9 cellular contexts compared by ENCODE assay signal in genomic region chr4:21134994-21135393, GRCh38.
DNase-seq lines count a peak whose midpoint lies in the region; ATAC-seq and TF ChIP-seq lines count a peak whose summit lies in the region.
"Had no signal": no experiment of that assay in that cellular context is flagged by ENCODE, and none has a peak within 500 bp of the region (broad histone marks: within the 10 kb centered on the region; RNA-seq: fewer than 3 reads in every experiment).

No MANE protein-coding gene starts in this region.

- no peak for ATAC-seq in GM21423 (IDR thresholded peaks at IDR 0.05; ENCODE audit: unreplicated experiment)
- no peak for ATAC-seq in aorta (ENCODE audit: low FRiP score)

- TF ChIP-seq RAD21 in neural cell (conservative IDR thresholded peaks at IDR 0.05): peak; percentile 73

- H3K27me3 ChIP-seq in H9 (ENCODE audit: insufficient read depth, low read length) (no peaks in the 10 kb centered on the region), neural cell (ENCODE audit: insufficient read depth, low read depth, low read length) (no peaks in the 10 kb centered on the region), aorta (ENCODE audit: control insufficient read depth in 1 of 2, insufficient read depth in 2 of 2, low read length in 1 of 2) (no peaks in the 10 kb centered on the region)

- H3K9me3 Mint-ChIP-seq in H9: no peaks in the 10 kb centered on the region

- no peak overlapping the region for H2BK12ac ChIP-seq in H9 (ENCODE audit: insufficient read length, low read depth, low read length)

- H4K91ac ChIP-seq in H9 (ENCODE audit: insufficient read length, low read depth, low read length): no peak overlapping the region

- no peaks in the 10 kb centered on the region for H3K23me2 ChIP-seq in H9 (ENCODE audit: insufficient read length, low read depth, low read length, poor library complexity, severe bottlenecking)

- H3F3A ChIP-seq in neural cell (ENCODE audit: insufficient read depth, low read length, poor library complexity, severe bottlenecking): no peaks in the 10 kb centered on the region

- H4K5ac ChIP-seq in H9 (ENCODE audit: insufficient read length, low read depth, low read length): no peak overlapping the region

- no peaks in the 10 kb centered on the region for H3K9me3 ChIP-seq in H9 (ENCODE audit: control insufficient read depth, low read depth, low read length)
- H3K9me3 ChIP-seq in neural cell (ENCODE audit: low read length): no peaks in the 10 kb centered on the region
- no peaks in the 10 kb centered on the region for H3K9me3 ChIP-seq in aorta (ENCODE audit: control insufficient read depth, low read length)

- H2BK15ac ChIP-seq in H9 (ENCODE audit: low read depth, low read length): no peak overlapping the region

- H3K36me3 ChIP-seq in neural cell (ENCODE audit: insufficient read depth, low read length): no peaks in the 10 kb centered on the region
- no peaks in the 10 kb centered on the region for H3K36me3 ChIP-seq in aorta (ENCODE audit: control insufficient read depth in 1 of 2, insufficient read depth in 2 of 2, low read length in 1 of 2)

- H2AFZ ChIP-seq in H9 (ENCODE audit: low read length) (no peak overlapping the region), neural cell (ENCODE audit: low read depth, low read length) (no peak overlapping the region)

- H3K4me3 Mint-ChIP-seq in H9: no peak overlapping the region

- no peaks in the 10 kb centered on the region for H3K79me2 ChIP-seq in H9 (ENCODE audit: insufficient read depth, low read length)
- H3K79me2 ChIP-seq in neural cell (replicated peaks; ENCODE audit: insufficient read depth, low read length): no peaks in the 10 kb centered on the region

- H3T11ph ChIP-seq in H9 (ENCODE audit: low read length): no peak overlapping the region

- H3K27ac ChIP-seq in H9 (ENCODE audit: insufficient read length, low read depth, low read length) (no peak overlapping the region), neural cell (ENCODE audit: low read length) (no peak overlapping the region), aorta (ENCODE audit: low read depth in 1 of 2, low read length in 2 of 2) (no peak overlapping the region)
- H3K27ac ChIP-seq: SK-N-MC had no signal

- no peak overlapping the region for H3K27ac Mint-ChIP-seq in H9

- no peak overlapping the region for H3K4ac ChIP-seq in H9 (ENCODE audit: low read depth, low read length)

- DNase-seq in H9 (no peak), NCI-H345 (lab: John Stamatoyannopoulos, UW) (peak; percentile 6), dermis blood vessel endothelial cell (peak; percentile 81), GOT3 (lab: John Stamatoyannopoulos, UW) (no peak), dedifferentiated amniotic fluid mesenchymal stem cell (ENCODE audit: extremely low spot score) (no peak), aorta (no peak)

- whole genome bisulfite sequencing in H9 (ENCODE audit: extremely low coverage, insufficient read length, low lambda C conversion rate): no CpG with 5 or more reads among the region's 2 CpGs
- WGBS in aorta, 2 donors: 86 to 87% methylated on average over 2 of the region's 2 CpGs

- H3K4me2 ChIP-seq in H9 (ENCODE audit: insufficient read depth, insufficient read length, low read length) (no peak overlapping the region), neural cell (ENCODE audit: low read length) (no peak overlapping the region)

- no peak overlapping the region for H2BK20ac ChIP-seq in H9 (ENCODE audit: low read depth, low read length, poor library complexity, severe bottlenecking)

- no peak overlapping the region for H2AK5ac ChIP-seq in H9 (ENCODE audit: insufficient read length, low read length)

- no peaks in the 10 kb centered on the region for H3K9me2 ChIP-seq in neural cell (ENCODE audit: insufficient read depth, low read length)

- no peak overlapping the region for H3K23ac ChIP-seq in H9 (ENCODE audit: insufficient read length, low read depth, low read length)

- intact Hi-C loops in aorta (cut with DNase I): loop anchor here in 1 of 2 donors (10.0 kb wide), 1 partner anchor 360 kb away; no protein-coding TSS in a partner anchor

- no peaks in the 10 kb centered on the region for H3K36me3 Mint-ChIP-seq in H9 (ENCODE audit: insufficient read depth in 1 of 3, low read depth in 3 of 3)

- H3K4me3 ChIP-seq in neural cell (ENCODE audit: low read length) (no peak overlapping the region), aorta (ENCODE audit: low read length in 2 of 2) (no peak overlapping the region)
- H3K4me3 ChIP-seq: SK-N-MC had no signal

- H2BK120ac ChIP-seq in H9 (ENCODE audit: low read depth, low read length, poor library complexity, severe bottlenecking): no peak overlapping the region

- H3K56ac ChIP-seq in H9 (ENCODE audit: insufficient read length, low read depth, low read length): no peak overlapping the region

- peak; percentile 64; the same call in 2 of the 3 replicates for TF ChIP-seq CTCF in H9 (conservative IDR thresholded peaks at IDR 0.05)
- peak; percentile 63 for TF ChIP-seq CTCF in neural cell (IDR thresholded peaks at IDR 0.05; ENCODE audit: poor library complexity, severe bottlenecking)

- H3K4me1 ChIP-seq in H9 (ENCODE audit: insufficient read depth, low read length): no peaks in the 10 kb centered on the region
- H3K4me1 ChIP-seq in aorta (ENCODE audit: control insufficient read depth in 1 of 2, insufficient read depth in 2 of 2, low read length in 2 of 2): no peaks in the 10 kb centered on the region

- H3K27me3 Mint-ChIP-seq in H9 (ENCODE audit: low read depth): no peaks in the 10 kb centered on the region

- no peak overlapping the region for H2BK5ac ChIP-seq in H9 (ENCODE audit: insufficient read length, low read length)

- no peak for TF ChIP-seq EP300 in neural cell (conservative IDR thresholded peaks at IDR 0.05; ENCODE audit: poor library complexity, severe bottlenecking)

- H4K8ac ChIP-seq in H9 (replicated peaks; ENCODE audit: insufficient read length, low read depth, low read length): no peak overlapping the region

- no peak overlapping the region for H3K18ac ChIP-seq in H9 (ENCODE audit: insufficient read length, low read depth, low read length)

- no peaks in the 10 kb centered on the region for H3K4me1 Mint-ChIP-seq in H9

- H3K79me1 ChIP-seq in H9 (ENCODE audit: insufficient read depth, low read depth, low read length, poor library complexity, severe bottlenecking): no peaks in the 10 kb centered on the region

- H3K9ac ChIP-seq in H9 (ENCODE audit: extremely low read depth, insufficient read length, low read length): no peak overlapping the region
- no peak overlapping the region for H3K9ac ChIP-seq in neural cell (ENCODE audit: low read length)

- H4K20me1 ChIP-seq in H9 (ENCODE audit: control insufficient read depth, insufficient read depth, insufficient read length) (no peaks in the 10 kb centered on the region), neural cell (ENCODE audit: insufficient read depth) (no peaks in the 10 kb centered on the region)

- H3K14ac ChIP-seq in H9 (ENCODE audit: insufficient read depth, low read length): no peak overlapping the region

TF ChIP-seq in neural cell, 6 proteins besides CTCF, POLR2A, EP300 and RAD21:
- TF ChIP-seq SMC3 (conservative IDR thresholded peaks at IDR 0.05; ENCODE audit: poor library complexity): peak; percentile 75
- TF ChIP-seq MXI1 (conservative IDR thresholded peaks at IDR 0.05; ENCODE audit: poor library complexity, severe bottlenecking): no peak

Comparison
In these comparisons a context has a peak if more than half of its experiments do, and no peak if none do; other contexts are left out.
1. DNase-seq: peak in NCI-H345 (single experiment) and dermis blood vessel endothelial cell (single experiment); none in H9 (single experiment), GOT3 (single experiment), dedifferentiated amniotic fluid mesenchymal stem cell (single experiment) and aorta (0 of 2).